Comparison of ENCODE assay signal across 32 cellular contexts in genomic region chr1:192627901-192628300, GRCh38. TPM values are rescaled to one million over a fixed set of nuclear protein-coding genes. Genes with fewer than 3 reads are reported as not detected.
DNase-seq lines count a peak whose midpoint lies in the region; ATAC-seq and TF ChIP-seq lines count a peak whose summit lies in the region.
"Had no signal": no experiment of that assay in that cellular context is flagged by ENCODE, and none has a peak within 500 bp of the region (broad histone marks: within the 10 kb centered on the region; RNA-seq: fewer than 3 reads in every experiment).

No MANE protein-coding gene starts in this region.

- TF ChIP-seq CTCF in cardiac muscle cell (IDR thresholded peaks at IDR 0.05; ENCODE audit: low read depth, low read length) = no peak
- no peak for TF ChIP-seq CTCF in heart left ventricle (IDR thresholded peaks at IDR 0.05)

- H3K4me1 ChIP-seq in cardiac muscle cell (ENCODE audit: low read depth) (peaks cover 52% of the 10 kb centered on the region), heart left ventricle (peaks cover 0 to 35% (median 12%) of the 10 kb centered on the region in 12 donors), subcutaneous abdominal adipose tissue (ENCODE audit: control insufficient read depth in 5 of 5, insufficient read depth in 5 of 5, low read length in 5 of 5) (peaks cover 0 to 37% (median 23%) of the 10 kb centered on the region in 5 donors)

- no peak overlapping the region for H3K9ac ChIP-seq in subcutaneous abdominal adipose tissue (ENCODE audit: low read length in 5 of 5)
- H3K9ac ChIP-seq: SK-N-SH had no signal

- intact Hi-C loops in heart left ventricle (cut with DNase I) = loop anchor here in 2 of 10 donors (5.0 to 10.0 kb wide), 2 partner anchors 177 to 179 kb away; partner anchors contain the start of gene RGS2 (in 2 of the 2)

- H3K27ac ChIP-seq in cardiac muscle cell (peak overlapping the region; percentile 71), heart left ventricle (no peak overlapping the region), subcutaneous abdominal adipose tissue (ENCODE audit: low read depth, low read length) (peak overlapping the region; percentile 42)
- H3K27ac ChIP-seq: 22Rv1, hepatocyte, HL-60, ovary, stomach, WERI-Rb-1 had no signal

- no peak for ATAC-seq in heart left ventricle
- peak; percentile 51 for ATAC-seq in HG02938 (IDR thresholded peaks at IDR 0.05; ENCODE audit: unreplicated experiment)
- peak; percentile 37 for ATAC-seq in HG03571 (IDR thresholded peaks at IDR 0.05; ENCODE audit: unreplicated experiment)
- no peak for ATAC-seq in GM19035 (IDR thresholded peaks at IDR 0.05; ENCODE audit: unreplicated experiment)
- ATAC-seq: esophagus mucosa; HepG2; natural killer cell treated with Interleukin-12 subunit alpha and Interleukin-12 subunit beta and Interleukin-15 and Interleukin-18, amount 100 ng/mL, for 72 hours had no signal

- TF ChIP-seq POLR2A in heart left ventricle (IDR thresholded peaks at IDR 0.05) = no peak

- H3K27me3 ChIP-seq in cardiac muscle cell (no peaks in the 10 kb centered on the region), heart left ventricle (no peaks in the 10 kb centered on the region), subcutaneous abdominal adipose tissue (ENCODE audit: control insufficient read depth in 5 of 5, insufficient read depth in 4 of 5, low read length in 5 of 5) (no peaks in the 10 kb centered on the region)
- H3K27me3 ChIP-seq: hepatocyte, ovary, stomach had no signal

- DNase-seq in cardiac muscle cell (ENCODE audit: low read depth in 1 of 2, low spot score in 1 of 2) (no peak), heart left ventricle (no peak), DMS53 treated with DMSO at 0.1 percent for 48 hours (lab: John Stamatoyannopoulos, UW; ENCODE audit: unreplicated experiment) (no peak), GM03348 (ENCODE audit: low spot score) (no peak)
- DNase-seq: activated CD8-positive, alpha-beta memory T cell treated with anti-CD3 and anti-CD28 coated beads, Interleukin-2, amount 50 U/mL, for 48 hours; activated naive CD8-positive, alpha-beta T cell treated with anti-CD3 and anti-CD28 coated beads, Interleukin-2, amount 10 ng/mL, durations not matched to agents 7 days and 5 days; DMS79; effector CD4-positive, alpha-beta T cell; foreskin melanocyte; immature natural killer cell; left ventricle myocardium inferior; midbrain; NCI-H1105; NCI-H2029 treated with DMSO at 0.1 percent for 48 hours; NCI-H226; ovary; SK-N-SH; stimulated activated CD4-positive, alpha-beta T cell treated with anti-CD3 and anti-CD28 coated beads, Interleukin-4, amount 100 ng/mL, for 4 hours; stomach; WERI-Rb-1 had no signal

- H3K9me3 ChIP-seq in cardiac muscle cell (ENCODE audit: low read depth) (no peaks in the 10 kb centered on the region), heart left ventricle (no peaks in the 10 kb centered on the region), subcutaneous abdominal adipose tissue (ENCODE audit: control insufficient read depth in 5 of 5, low read length in 5 of 5) (no peaks in the 10 kb centered on the region)
- H3K9me3 ChIP-seq: left ventricle myocardium inferior, ovary, SK-N-SH, stomach had no signal

- H3K36me3 ChIP-seq in cardiac muscle cell = no peaks in the 10 kb centered on the region
- no peaks in the 10 kb centered on the region for H3K36me3 ChIP-seq in heart left ventricle
- H3K36me3 ChIP-seq in subcutaneous abdominal adipose tissue (ENCODE audit: control insufficient read depth in 5 of 5, insufficient read depth in 5 of 5, low read length in 5 of 5) = no peaks in the 10 kb centered on the region
- H3K36me3 ChIP-seq: left ventricle myocardium inferior, ovary, stomach, WERI-Rb-1 had no signal

- WGBS in heart left ventricle, 4 donors = 68 to 79% (median 73%) methylated on average over 5 of the region's 5 CpGs

- H3K4me3 ChIP-seq in cardiac muscle cell (no peak overlapping the region), heart left ventricle (no peak overlapping the region), subcutaneous abdominal adipose tissue (ENCODE audit: low read depth in 1 of 5, low read length in 5 of 5) (no peak overlapping the region)
- H3K4me3 ChIP-seq: hepatocyte, left ventricle myocardium inferior, ovary, stomach had no signal

RNA-seq across cellular contexts. Expression of gene RGS13, which starts 8.0 kb away (rescaled TPM):
- total RNA-seq in cardiac muscle cell (1.3 and 1.4 TPM in 2 replicates), heart left ventricle (under 1 TPM in 3 of 9 donors, not detected in 6; 0.17 to 0.45 (median 0.19) TPM)
- polyA plus RNA-seq in cardiac muscle cell (2.0 and 4.8 TPM in 2 replicates), heart left ventricle (not detected)
- total RNA-seq: activated T-helper 2 cell treated with anti-CD3 and anti-CD28 coated beads, Interferon-gamma antibody, Interleukin-2, Interleukin-4, amounts not matched to agents 10 μg/mL and 5 μg/mL and 100 μg/mL, durations not matched to agents 14 hours and 24 hours and 36 hours; esophagus mucosa; HepG2; T-helper 2 cell treated with Interferon-gamma antibody and Interleukin-4, amounts not matched to agents 100 ng/mL and 5 ng/mL, for 36 hours had no signal
- polyA plus RNA-seq: HepG2, SK-N-SH had no signal

RNA-seq across cellular contexts. Expression of gene RGS1, which starts 52.3 kb away (rescaled TPM):
- total RNA-seq in cardiac muscle cell (not detected in 2 replicates), heart left ventricle (10 to 100 TPM in 1 of 9 donors, 1 to 10 TPM in 3, under 1 TPM in 4, not detected in 1; 0.28 to 20.4 (median 0.98) TPM)
- polyA plus RNA-seq in cardiac muscle cell (0.12 TPM in 1 of 2 replicates, not detected in the other), heart left ventricle (1 to 10 TPM in 1 of 2 donors, under 1 TPM in 1; 0.91 to 6.3 TPM)
- total RNA-seq: HepG2 had no signal
- polyA plus RNA-seq: HepG2 had no signal

Comparison
In these comparisons a context has a peak if more than half of its experiments do, and no peak if none do; other contexts are left out.
1. H3K27ac ChIP-seq: peak in cardiac muscle cell (single experiment) and subcutaneous abdominal adipose tissue (single experiment); none in heart left ventricle (0 of 12).
2. ATAC-seq: peak in HG02938 (single experiment) and HG03571 (single experiment); none in heart left ventricle (0 of 4) and GM19035 (single experiment).